26 cellular contexts compared by ENCODE assay signal in genomic region chr19:40119380-40119779, GRCh38.
"Had no signal": no experiment of that assay in that cellular context is flagged by ENCODE, and none has a peak within 500 bp of the region (broad histone marks: within the 10 kb centered on the region; RNA-seq: fewer than 3 reads in every experiment).

No MANE protein-coding gene starts in this region.

- H3K27ac ChIP-seq: stomach, suprapubic skin, testis, thoracic aorta, thyroid gland, tibial artery, tibial nerve, transverse colon, upper lobe of left lung, upper lobe of right lung, uterus, vagina had no signal

- FAIRE-seq: urothelium cell line had no signal

- H3K27me3 ChIP-seq: stomach, suprapubic skin, testis, thyroid gland, tibial nerve, upper lobe of left lung, upper lobe of right lung, uterus, vagina had no signal

- H3K4me1 ChIP-seq: stomach, suprapubic skin, testis, thyroid gland, tibial artery, tibial nerve, transverse colon, upper lobe of left lung, upper lobe of right lung, uterus, vagina had no signal

- DNase-seq: stimulated activated CD4-positive, alpha-beta T cell treated with anti-CD3 and anti-CD28 coated beads, Interleukin-2, amount 100 ng/mL, for 48 hours; stimulated activated CD4-positive, alpha-beta T cell treated with anti-CD3 and anti-CD28 coated beads, Interleukin-4, amount 100 ng/mL, for 1 hour; stimulated activated CD4-positive, alpha-beta T cell treated with anti-CD3 and anti-CD28 coated beads, Interleukin-4, amount 100 ng/mL, for 24 hours; stimulated activated CD4-positive, alpha-beta T cell treated with anti-CD3 and anti-CD28 coated beads, Interleukin-4, amount 100 ng/mL, for 4 hours; stimulated activated CD8-positive, alpha-beta memory T cell treated with anti-CD3 and anti-CD28 coated beads, Interleukin-4, amount 100 ng/mL, for 48 hours; stimulated activated naive B cell treated with anti-CD40 and anti-IgM and Interleukin-4, amounts not matched to agents 10 μg/mL and 1 μg/mL and 100 μg/mL, for 72 hours; stimulated activated naive CD4-positive, alpha-beta T cell; stimulated activated naive CD4-positive, alpha-beta T cell treated with Interleukin-2 at 50 U/mL for 16 hours; stimulated activated naive CD8-positive, alpha-beta T cell treated with anti-CD3 and anti-CD28 coated beads, Interleukin-15, amount 100 ng/mL, for 72 hours; stimulated activated naive CD8-positive, alpha-beta T cell treated with anti-CD3 and anti-CD28 coated beads, Interleukin-15, Interleukin-2, amounts not matched to agents 100 U/mL and 50 U/mL, for 24 hours; stomach; substantia nigra; testis; thyroid gland; tibial artery; transverse colon; upper lobe of right lung; uterus had no signal

- H3K9me3 ChIP-seq: suprapubic skin, testis, thoracic aorta, thyroid gland, tibial artery, transverse colon, upper lobe of left lung, upper lobe of right lung, uterus, vagina had no signal

- ATAC-seq: stimulated activated effector memory CD8-positive, alpha-beta T cell treated with anti-CD3 and anti-CD28 coated beads, Interleukin-12 subunit alpha, Interleukin-12 subunit beta, amount 100 ng/mL, for 72 hours; stimulated activated memory B cell treated with anti-CD40 and anti-IgM and Interleukin-4, amounts not matched to agents 10 μg/mL and 1 μg/mL and 100 μg/mL, for 72 hours; stimulated activated naive B cell treated with anti-CD40 and anti-IgM and Interleukin-4, amounts not matched to agents 10 μg/mL and 1 μg/mL and 100 μg/mL, for 72 hours; stimulated activated naive CD8-positive, alpha-beta T cell treated with anti-CD3 and anti-CD28 coated beads, Interleukin-15, amount 100 ng/mL, for 72 hours; stimulated activated naive CD8-positive, alpha-beta T cell treated with anti-CD3 and anti-CD28 coated beads, Interleukin-15, Interleukin-2, amounts not matched to agents 100 U/mL and 50 U/mL, for 24 hours; upper lobe of right lung had no signal

- H3K4me3 ChIP-seq: stomach, suprapubic skin, testis, thoracic aorta, thyroid gland, tibial artery, tibial nerve, transverse colon, upper lobe of left lung, upper lobe of right lung, uterus, vagina had no signal

- H3K36me3 ChIP-seq: stomach, suprapubic skin, thoracic aorta, thyroid gland, tibial artery, tibial nerve, transverse colon, upper lobe of left lung, upper lobe of right lung, uterus, vagina had no signal
